ENCODE assay signal across 8 cellular contexts in the genomic region with DNA sequence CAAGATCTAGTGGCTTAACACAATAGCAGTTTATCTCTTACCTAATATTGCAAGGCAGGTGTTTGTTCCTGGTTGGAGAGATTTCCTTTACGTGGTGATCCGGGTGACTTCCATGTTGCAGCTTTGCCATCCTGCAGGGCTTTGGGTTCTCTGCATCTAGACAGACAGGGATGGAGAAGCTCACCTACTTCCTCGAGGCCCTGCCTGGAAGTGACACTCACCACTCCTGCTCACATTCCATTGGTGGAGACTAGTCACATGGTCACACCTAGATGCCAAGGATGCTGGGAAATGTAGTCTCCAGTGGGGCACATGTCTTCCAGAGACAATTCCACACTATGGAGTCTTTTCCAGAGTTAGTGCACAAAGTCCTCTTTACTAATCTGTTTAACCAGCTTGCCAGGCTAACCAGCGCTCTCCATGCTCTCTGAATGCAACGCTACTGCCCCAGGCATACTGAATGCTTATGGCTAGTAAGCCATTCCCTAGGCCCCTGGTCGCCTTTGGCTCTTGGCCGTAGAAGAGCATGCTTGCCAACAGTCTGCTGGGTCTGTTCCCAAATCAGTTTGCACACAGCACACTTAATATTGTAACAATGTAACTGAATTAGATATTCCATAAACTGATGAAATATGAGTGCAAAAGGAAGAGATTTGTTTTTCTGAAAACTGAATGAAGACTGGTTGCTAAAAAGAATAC. TPM values are rescaled to one million over a fixed set of nuclear protein-coding genes. Genes with fewer than 3 reads are reported as not detected.
DNase-seq lines count a peak whose midpoint lies in the region; ATAC-seq and TF ChIP-seq lines count a peak whose summit lies in the region.

No MANE protein-coding gene starts in this region.

- H3K9me3 ChIP-seq in GM23248 (ENCODE audit: low read depth), result no peaks in the 10 kb centered on the region
- H3K9me3 ChIP-seq in fibroblast of lung (ENCODE audit: control insufficient read depth, insufficient read depth, low read depth, low read length), result no peaks in the 10 kb centered on the region

- peaks cover 11% of the 10 kb centered on the region for H3K9me3 Mint-ChIP-seq in neural crest cell

- H3K4me3 ChIP-seq in GM23248 (0 out of 2 replicates have a peak overlapping the region, but pooled peaks have one; percentile 26), fibroblast of lung (replicated peaks in 1 of 4; ENCODE audit: control extremely low read depth in 1 of 4, insufficient read depth in 1 of 4, low read depth in 3 of 4, low read length in 4 of 4) (no peak overlapping the region)

- H3K36me3 ChIP-seq in GM23248 (ENCODE audit: low read depth) (no peaks in the 10 kb centered on the region), fibroblast of lung (ENCODE audit: control insufficient read depth, insufficient read depth, low read length) (no peaks in the 10 kb centered on the region)

- H3K79me2 ChIP-seq in GM23248 (ENCODE audit: insufficient read depth) (no peaks in the 10 kb centered on the region), fibroblast of lung (ENCODE audit: control insufficient read depth, insufficient read depth, low read length) (no peaks in the 10 kb centered on the region)

- DNase-seq in CD1c-positive myeloid dendritic cell (ENCODE audit: extremely low spot score) (peak; percentile 56), GM23248 (peak; percentile 85), NCI-H510A treated with DMSO at 0.1 percent for 48 hours (lab: John Stamatoyannopoulos, UW) (peak; percentile 18), fibroblast of lung (ENCODE audit: low read depth in 2 of 2) (peak; percentile 63 to 67), neural crest cell (ENCODE audit: low read depth, low spot score) (peak; percentile 32)
- peak; percentile 41 to 60 for DNase-seq in activated CD4-positive, alpha-beta T cell treated with anti-CD3 and anti-CD28 coated beads, Interleukin-2, amount 50 U/mL, for 48 hours

- peaks cover 11% of the 10 kb centered on the region for H3K4me1 Mint-ChIP-seq in neural crest cell

- in situ Hi-C loops in GM23248 (cut with MboI), result no loop called here

- TF ChIP-seq CTCF in fibroblast of lung (conservative IDR thresholded peaks at IDR 0.05 in 1 of 2, IDR thresholded peaks at IDR 0.05 in 1 of 2; ENCODE audit: low read depth in 1 of 2, low read length in 2 of 2), result no peak
- TF ChIP-seq CTCF in neural crest cell (conservative IDR thresholded peaks at IDR 0.05), result no peak

- no peaks in the 10 kb centered on the region for H3K9me2 ChIP-seq in GM23248 (ENCODE audit: insufficient read depth)

- H4K20me1 ChIP-seq in GM23248 (ENCODE audit: insufficient read depth) (no peaks in the 10 kb centered on the region), fibroblast of lung (ENCODE audit: control insufficient read depth, extremely low read depth, insufficient read depth, low read length) (no peaks in the 10 kb centered on the region)

- ATAC-seq in HG02870 (IDR thresholded peaks at IDR 0.05; ENCODE audit: unreplicated experiment) (no peak), HG02884 (IDR thresholded peaks at IDR 0.05; ENCODE audit: unreplicated experiment) (no peak)

- H3K9ac ChIP-seq in GM23248, result no peak overlapping the region
- H3K9ac ChIP-seq in fibroblast of lung (ENCODE audit: insufficient read depth, low read length), result no peak overlapping the region

- H3F3A ChIP-seq in GM23248 (ENCODE audit: insufficient read depth), result peaks cover 8% of the 10 kb centered on the region; the same call in 1 of the 2 replicates

- H3K27me3 Mint-ChIP-seq in neural crest cell (ENCODE audit: low read depth), result peaks cover 36% of the 10 kb centered on the region

- H2AFZ ChIP-seq in GM23248 (peak overlapping the region; percentile 55; the same call in 1 of the 2 replicates), fibroblast of lung (ENCODE audit: low read length) (no peak overlapping the region)

- no peaks in the 10 kb centered on the region for H3K36me3 Mint-ChIP-seq in neural crest cell (ENCODE audit: low read depth)

- no peak overlapping the region for H3K4me3 Mint-ChIP-seq in neural crest cell

- no peak overlapping the region for H3K27ac ChIP-seq in GM23248
- H3K27ac ChIP-seq in fibroblast of lung (ENCODE audit: insufficient read depth, low read length), result no peak overlapping the region

- 30 to 32% methylated on average over 7 of the region's 7 CpGs for WGBS in GM23248 (ENCODE audit: low coverage in 1 of 2, low lambda C conversion rate in 2 of 2, missing lambda C conversion rate in 2 of 2), 2 experiments

- H3K4me2 ChIP-seq in GM23248 (ENCODE audit: unreplicated experiment) (no peak overlapping the region), fibroblast of lung (ENCODE audit: extremely low read depth, insufficient read depth, low read length) (no peak overlapping the region)

- H3K27ac Mint-ChIP-seq in neural crest cell (ENCODE audit: unreplicated experiment), result no peak overlapping the region

- H3K4me1 ChIP-seq in GM23248 (ENCODE audit: insufficient read depth) (peaks cover 17% of the 10 kb centered on the region), fibroblast of lung (ENCODE audit: control insufficient read depth, extremely low read depth, insufficient read depth, low read length) (peaks cover 2% of the 10 kb centered on the region)

- H3K27me3 ChIP-seq in GM23248 (replicated peaks; ENCODE audit: insufficient read depth) (no peaks in the 10 kb centered on the region), fibroblast of lung (ENCODE audit: control insufficient read depth, insufficient read depth, low read length) (peaks cover 22% of the 10 kb centered on the region)

RNA-seq across cellular contexts. Expression of a gene that starts 6.7 kb away (rescaled TPM):
- total RNA-seq in GM23248 (2014; rRNA removed; shearing (Covaris generic)), result 9.9 and 11.1 TPM in 2 replicates
- 5.2 and 5.7 TPM in 2 replicates for polyA plus RNA-seq in GM23248 (2016; fragmentation: Nextera tagmentation; extraction: Ambion mirVana)
- total RNA-seq in fibroblast of lung, result 1.8 and 4.1 TPM in 2 replicates
- polyA plus RNA-seq in fibroblast of lung, result 0.03 and 2.2 TPM in 2 replicates
- polyA plus RNA-seq in fibroblast of lung (2012), result 0.10 and 2.6 TPM in 2 replicates
- polyA minus RNA-seq in fibroblast of lung (ENCODE audit: low replicate concordance), result 1.9 TPM in 1 of 2 replicates, not detected in the other
- total RNA-seq in neural crest cell, result not detected in 2 replicates

RNA-seq across cellular contexts. Expression of a gene that starts 23.8 kb away (rescaled TPM):
- total RNA-seq in GM23248 (2014; rRNA removed; shearing (Covaris generic)), result 24.5 and 47.3 TPM in 2 replicates
- 20.8 and 23.6 TPM in 2 replicates for polyA plus RNA-seq in GM23248 (2016; fragmentation: Nextera tagmentation; extraction: Ambion mirVana)
- 21.1 and 31.4 TPM in 2 replicates for total RNA-seq in fibroblast of lung
- 1.6 and 122 TPM in 2 replicates for polyA plus RNA-seq in fibroblast of lung
- 2.8 and 173 TPM in 2 replicates for polyA plus RNA-seq in fibroblast of lung (2012)
- 84.6 TPM in 1 of 2 replicates, not detected in the other for polyA minus RNA-seq in fibroblast of lung (ENCODE audit: low replicate concordance)
- total RNA-seq in neural crest cell, result not detected in 2 replicates

Comparison
In these comparisons a context has a peak if more than half of its experiments do, and no peak if none do; other contexts are left out.
1. DNase-seq: peak in every context shown above with its lines; median percentile 85 in GM23248; 65 in fibroblast of lung; 56 in CD1c-positive myeloid dendritic cell; 50 in activated CD4-positive, alpha-beta T cell treated with anti-CD3 and anti-CD28 coated beads, Interleukin-2, amount 50 U/mL, for 48 hours; 32 in neural crest cell; 18 in NCI-H510A treated with DMSO at 0.1 percent for 48 hours.
2. RNA of a gene that starts 23.8 kb away (total RNA-seq): 24.5 to 47.3 TPM in GM23248 and 21.1 to 31.4 TPM in fibroblast of lung; not detected in neural crest cell; every median in the first group is over 10 times any median in the second.